14 cellular contexts compared by ENCODE assay signal in genomic region chr6:164258421-164258820, GRCh38.
DNase-seq lines count a peak whose midpoint lies in the region; ATAC-seq lines count a peak whose summit lies in the region.
"Had no signal": no experiment of that assay in that cellular context is flagged by ENCODE, and none has a peak within 500 bp of the region (broad histone marks: within the 10 kb centered on the region; RNA-seq: fewer than 3 reads in every experiment).

No MANE protein-coding gene starts in this region.

- ATAC-seq in GM21447 (IDR thresholded peaks at IDR 0.05; ENCODE audit: unreplicated experiment) (no peak), GM21825 (IDR thresholded peaks at IDR 0.05; ENCODE audit: unreplicated experiment) (no peak)

- DNase-seq in foreskin melanocyte (peak; percentile 64), medulla oblongata (ENCODE audit: extremely low spot score) (peak; percentile 31), pons (ENCODE audit: low spot score) (peak; percentile 71), NCI-H526 treated with DMSO at 0.1 percent for 48 hours (lab: John Stamatoyannopoulos, UW) (no peak)
- no peak for DNase-seq in activated CD4-positive, alpha-beta T cell treated with anti-CD3 and anti-CD28 coated beads for 1 hour
- DNase-seq: C1 segment of cervical spinal cord; Caco-2; CD4-positive, alpha-beta memory T cell; DMS153; DND-41; H7; HCEC 1CT had no signal

Comparison
In these comparisons a context has a peak if more than half of its experiments do, and no peak if none do; other contexts are left out.
1. DNase-seq: peak in foreskin melanocyte (single experiment), medulla oblongata (single experiment) and pons (single experiment); none in NCI-H526 treated with DMSO at 0.1 percent for 48 hours (single experiment) and activated CD4-positive, alpha-beta T cell treated with anti-CD3 and anti-CD28 coated beads for 1 hour (single experiment).